In the genomic region with DNA sequence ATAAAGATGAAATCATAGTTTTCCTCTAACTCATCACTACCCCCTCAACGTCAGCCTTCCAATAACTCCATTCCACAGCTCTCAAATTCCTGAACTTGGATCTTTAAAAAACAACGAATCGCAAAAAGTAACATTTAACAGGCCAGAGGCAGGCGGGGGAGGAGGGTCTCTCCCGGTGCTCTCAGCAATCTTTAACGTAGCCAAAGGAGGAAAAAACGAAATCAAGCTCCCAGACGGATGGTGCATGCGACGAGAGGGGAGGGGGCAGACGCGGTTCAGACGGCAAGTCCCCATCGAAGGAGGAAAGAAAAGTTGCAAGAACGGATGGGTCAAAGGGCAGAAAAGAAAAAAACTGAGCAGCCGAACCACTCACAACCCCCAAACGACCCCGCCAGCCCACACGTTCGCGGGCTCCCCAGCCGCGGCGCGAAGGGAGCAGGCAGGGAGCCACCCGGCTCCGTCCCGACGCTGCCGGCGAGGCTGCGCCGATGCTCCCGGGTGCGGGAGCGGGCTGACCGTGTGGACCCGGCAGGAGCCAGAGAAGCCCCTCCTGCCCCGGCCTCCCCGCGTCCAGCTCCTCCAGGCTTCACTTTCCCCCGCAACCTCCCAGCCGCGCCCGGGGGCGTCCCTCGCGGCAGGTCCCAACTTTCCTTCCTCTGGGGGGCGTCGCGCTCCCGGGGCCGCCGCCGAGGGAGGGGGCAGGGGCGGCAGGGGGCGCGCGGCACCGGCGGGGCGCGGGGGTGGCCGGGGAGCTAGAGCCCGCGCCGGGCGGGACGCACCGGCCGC, we compare ENCODE assay signal across 8 cellular contexts. TPM values are rescaled to one million over a fixed set of nuclear protein-coding genes. Genes with fewer than 3 reads are reported as not detected.
A peak's percentile ranks its signal among the peaks of the same experiment; 100 is the strongest.
DNase-seq lines count a peak whose midpoint lies in the region; ATAC-seq and TF ChIP-seq lines count a peak whose summit lies in the region.

No MANE protein-coding gene starts in this region.

- peak; percentile 69 for DNase-seq in DMS 273 (lab: John Stamatoyannopoulos, UW; ENCODE audit: unreplicated experiment)
- DNase-seq in DMS 273 treated with DMSO at 0.1 percent for 48 hours (lab: John Stamatoyannopoulos, UW): no peak
- no peak for DNase-seq in SK-N-MC (ENCODE audit: low read depth, low spot score)
- peak; percentile 25 to 60 (median 34) for DNase-seq in adrenal gland
- DNase-seq in right cardiac atrium: peak; percentile 52 to 83 (median 77)
- DNase-seq in renal cortical epithelial cell (ENCODE audit: low read depth): peak; percentile 15
- no peak for DNase-seq in NCI-H2029 treated with DMSO at 0.1 percent for 48 hours (lab: John Stamatoyannopoulos, UW)

- intact Hi-C loops in adrenal gland (cut with DNase I): no loop called here
- intact Hi-C loops in right cardiac atrium (cut with DNase I): loop anchor here in 1 of 4 donors (10.0 kb wide), 1 partner anchor 234 kb away; no protein-coding TSS in a partner anchor

- peak in 2 of 6 experiments; percentile 7 to 18 for TF ChIP-seq CTCF in adrenal gland (IDR thresholded peaks at IDR 0.05)

- no peak overlapping the region for H3K27ac ChIP-seq in SK-N-MC
- peak overlapping the region in 4 of 5 donors; percentile 78 to 97 (median 92) for H3K27ac ChIP-seq in adrenal gland
- H3K27ac ChIP-seq in right cardiac atrium (ENCODE audit: low read length): peak overlapping the region; percentile 83

- no peak for TF ChIP-seq POLR2A in adrenal gland (IDR thresholded peaks at IDR 0.05)

- H3K27me3 ChIP-seq in adrenal gland (no peaks in the 10 kb centered on the region), right cardiac atrium (ENCODE audit: control insufficient read depth, insufficient read depth) (no peaks in the 10 kb centered on the region)

- H3K4me1 ChIP-seq in adrenal gland (replicated peaks in 1 of 2) (peaks cover 22 to 66% of the 10 kb centered on the region in 2 donors), right cardiac atrium (ENCODE audit: control insufficient read depth, insufficient read depth, low read length) (peaks cover 5% of the 10 kb centered on the region)

- H3K4me3 ChIP-seq in SK-N-MC (peak overlapping the region; percentile 86), adrenal gland (peak overlapping the region in 3 of 4 donors; percentile 33 to 95 (median 92)), right cardiac atrium (ENCODE audit: low read length) (peak overlapping the region; percentile 87)

- 0 to 1% (median 1%) methylated on average over 35 to 69 of the region's 71 CpGs for WGBS in adrenal gland, 4 donors
- under 1% methylated on average over 71 of the region's 71 CpGs for WGBS in right cardiac atrium

- H3K9me3 ChIP-seq in SK-N-MC (ENCODE audit: low read depth, low read length) (no peaks in the 10 kb centered on the region), adrenal gland (replicated peaks in 1 of 3) (no peaks in the 10 kb centered on the region), right cardiac atrium (ENCODE audit: control insufficient read depth, low read length) (no peaks in the 10 kb centered on the region)

- H3K36me3 ChIP-seq in SK-N-MC (ENCODE audit: insufficient read depth, low read length) (no peaks in the 10 kb centered on the region), adrenal gland (replicated peaks in 1 of 2) (no peaks in the 10 kb centered on the region)

- peak; percentile 10 for ATAC-seq in HG02943 (IDR thresholded peaks at IDR 0.05; ENCODE audit: low read depth, unreplicated experiment)
- ATAC-seq in right cardiac atrium: peak; percentile 1 to 2

- peak overlapping the region; percentile 54 for H3K9ac ChIP-seq in SK-N-MC (ENCODE audit: insufficient read length)

RNA-seq across cellular contexts. Expression of a gene that starts 0.7 kb away (rescaled TPM):
- 10 to 100 TPM; 21.6 to 68.4 (median 33.0) TPM for total RNA-seq in adrenal gland
- 10 to 100 TPM in 2 of 3 donors, 1 to 10 TPM in 1; 3.1 to 13.0 (median 10.6) TPM for polyA plus RNA-seq in adrenal gland
- 10 to 100 TPM; 71.7 to 97.3 (median 91.3) TPM for total RNA-seq in right cardiac atrium
- polyA plus RNA-seq in right cardiac atrium: 13.8 TPM
- total RNA-seq in renal cortical epithelial cell: 15.6 and 58.0 TPM in 2 replicates

RNA-seq across cellular contexts. Expression of a gene that starts 1.4 kb away (rescaled TPM):
- total RNA-seq in adrenal gland (10 to 100 TPM; 25.8 to 57.2 (median 38.9) TPM), right cardiac atrium (10 to 100 TPM; 39.3 to 51.9 (median 43.8) TPM), renal cortical epithelial cell (22.4 and 48.6 TPM in 2 replicates)
- polyA plus RNA-seq in adrenal gland (10 to 100 TPM; 14.0 to 49.4 (median 15.3) TPM), right cardiac atrium (20.4 TPM)

Comparison
In these comparisons a context has a peak if more than half of its experiments do, and no peak if none do; other contexts are left out.
1. DNase-seq: peak in DMS 273 (single experiment), adrenal gland (7 of 7), right cardiac atrium (3 of 3) and renal cortical epithelial cell (single experiment); none in DMS 273 treated with DMSO at 0.1 percent for 48 hours (single experiment), SK-N-MC (single experiment) and NCI-H2029 treated with DMSO at 0.1 percent for 48 hours (single experiment).
2. Peak in every context shown above with its lines, with median percentiles within 50 percentile points of each other: H3K4me3 ChIP-seq.